ENCODE assay signal across 15 cellular contexts in genomic region chr10:119394657-119395286, GRCh38.
DNase-seq lines count a peak whose midpoint lies in the region; ATAC-seq and TF ChIP-seq lines count a peak whose summit lies in the region.
"Had no signal": no experiment of that assay in that cellular context is flagged by ENCODE, and none has a peak within 500 bp of the region (broad histone marks: within the 10 kb centered on the region; RNA-seq: fewer than 3 reads in every experiment).

No MANE protein-coding gene starts in this region.

- no peaks in the 10 kb centered on the region for H3K9me3 ChIP-seq in fibroblast of lung (ENCODE audit: control insufficient read depth, insufficient read depth, low read depth, low read length)

- H3K4me3 Mint-ChIP-seq in natural killer cell treated with Interleukin-12 subunit alpha and Interleukin-12 subunit beta and Interleukin-15 and Interleukin-18, amount 100 ng/mL, for 72 hours, result no peak overlapping the region
- H3K4me3 Mint-ChIP-seq: effector memory CD8-positive, alpha-beta T cell; type B pancreatic cell had no signal

- peak overlapping the region; percentile 53 to 81 for H3K27ac Mint-ChIP-seq in natural killer cell treated with Interleukin-12 subunit alpha and Interleukin-12 subunit beta and Interleukin-15 and Interleukin-18, amount 100 ng/mL, for 72 hours
- H3K27ac Mint-ChIP-seq: H9, type B pancreatic cell had no signal

- H3K27ac ChIP-seq in fibroblast of lung (ENCODE audit: insufficient read depth, low read length), result peak overlapping the region; percentile 59
- H3K27ac ChIP-seq: VCaP had no signal

- no peak for TF ChIP-seq CTCF in fibroblast of lung (conservative IDR thresholded peaks at IDR 0.05 in 1 of 2, IDR thresholded peaks at IDR 0.05 in 1 of 2; ENCODE audit: low read depth in 1 of 2, low read length in 2 of 2)
- no peak for TF ChIP-seq CTCF in GM10266 (IDR thresholded peaks at IDR 0.05; ENCODE audit: control insufficient read depth, insufficient read depth, low read depth, missing control alignments)

- H3K79me2 ChIP-seq in fibroblast of lung (ENCODE audit: control insufficient read depth, insufficient read depth, low read length), result peaks cover 1% of the 10 kb centered on the region

- peaks cover 15% of the 10 kb centered on the region for H3K36me3 ChIP-seq in fibroblast of lung (ENCODE audit: control insufficient read depth, insufficient read depth, low read length)

- peaks cover 12% of the 10 kb centered on the region for H3K4me1 ChIP-seq in fibroblast of lung (ENCODE audit: control insufficient read depth, extremely low read depth, insufficient read depth, low read length)

- no peaks in the 10 kb centered on the region for H4K20me1 ChIP-seq in fibroblast of lung (ENCODE audit: control insufficient read depth, extremely low read depth, insufficient read depth, low read length)

- no peak overlapping the region for H3K4me2 ChIP-seq in fibroblast of lung (ENCODE audit: extremely low read depth, insufficient read depth, low read length)

- H3K36me3 Mint-ChIP-seq in natural killer cell treated with Interleukin-12 subunit alpha and Interleukin-12 subunit beta and Interleukin-15 and Interleukin-18, amount 100 ng/mL, for 72 hours, result no peaks in the 10 kb centered on the region

- no peaks in the 10 kb centered on the region for H3K27me3 Mint-ChIP-seq in natural killer cell treated with Interleukin-12 subunit alpha and Interleukin-12 subunit beta and Interleukin-15 and Interleukin-18, amount 100 ng/mL, for 72 hours
- H3K27me3 Mint-ChIP-seq: effector memory CD8-positive, alpha-beta T cell; type B pancreatic cell had no signal

- no peaks in the 10 kb centered on the region for H3K9me3 Mint-ChIP-seq in natural killer cell treated with Interleukin-12 subunit alpha and Interleukin-12 subunit beta and Interleukin-15 and Interleukin-18, amount 100 ng/mL, for 72 hours
- H3K9me3 Mint-ChIP-seq: effector memory CD8-positive, alpha-beta T cell had no signal

- H3K27me3 ChIP-seq in fibroblast of lung (ENCODE audit: control insufficient read depth, insufficient read depth, low read length), result no peaks in the 10 kb centered on the region

- H3K9ac ChIP-seq in fibroblast of lung (ENCODE audit: insufficient read depth, low read length), result no peak overlapping the region

- no peak overlapping the region for H3K4me3 ChIP-seq in fibroblast of lung (replicated peaks in 1 of 4; ENCODE audit: control extremely low read depth in 1 of 4, insufficient read depth in 1 of 4, low read depth in 3 of 4, low read length in 4 of 4)

- intact Hi-C loops in Right ventricle myocardium inferior (cut with DNase I), result no loop called here
- intact Hi-C loops in cardiac septum (cut with DNase I), result no loop called here
- intact Hi-C loops in head of caudate nucleus (cut with DNase I), result no loop called here

- no peak for DNase-seq in Right ventricle myocardium inferior (ENCODE audit: missing footprints)
- no peak for DNase-seq in cardiac septum (ENCODE audit: low spot score)
- no peak for DNase-seq in fibroblast of lung (ENCODE audit: low read depth in 2 of 2)
- no peak for DNase-seq in natural killer cell treated with Interleukin-12 subunit alpha and Interleukin-12 subunit beta and Interleukin-15 and Interleukin-18, amount 100 ng/mL, for 72 hours (ENCODE audit: low spot score)
- no peak for DNase-seq in GM10266 (ENCODE audit: extremely low spot score)
- no peak for DNase-seq in amniotic stem cell (lab: John Stamatoyannopoulos, UW)
- DNase-seq in head of caudate nucleus, result no peak
- DNase-seq: activated T-cell treated with anti-CD3 and anti-CD28 coated beads for 4 hours; effector memory CD8-positive, alpha-beta T cell; H9; NCI-H1417 treated with DMSO at 0.1 percent for 48 hours; NCI-H524 treated with DMSO at 0.1 percent for 48 hours had no signal

- H3K4me1 Mint-ChIP-seq in natural killer cell treated with Interleukin-12 subunit alpha and Interleukin-12 subunit beta and Interleukin-15 and Interleukin-18, amount 100 ng/mL, for 72 hours (ENCODE audit: low read depth in 2 of 2), result peaks cover 28 to 36% of the 10 kb centered on the region in 2 donors

- no peak overlapping the region for H2AFZ ChIP-seq in fibroblast of lung (ENCODE audit: low read length)

- ATAC-seq in Right ventricle myocardium inferior (peak; percentile 3), GM18870 (IDR thresholded peaks at IDR 0.05; ENCODE audit: unreplicated experiment) (no peak)
- ATAC-seq in natural killer cell treated with Interleukin-12 subunit alpha and Interleukin-12 subunit beta and Interleukin-15 and Interleukin-18, amount 100 ng/mL, for 72 hours, result no peak
- ATAC-seq: effector memory CD8-positive, alpha-beta T cell had no signal
